8 cellular contexts compared by ENCODE assay signal in the genomic region with DNA sequence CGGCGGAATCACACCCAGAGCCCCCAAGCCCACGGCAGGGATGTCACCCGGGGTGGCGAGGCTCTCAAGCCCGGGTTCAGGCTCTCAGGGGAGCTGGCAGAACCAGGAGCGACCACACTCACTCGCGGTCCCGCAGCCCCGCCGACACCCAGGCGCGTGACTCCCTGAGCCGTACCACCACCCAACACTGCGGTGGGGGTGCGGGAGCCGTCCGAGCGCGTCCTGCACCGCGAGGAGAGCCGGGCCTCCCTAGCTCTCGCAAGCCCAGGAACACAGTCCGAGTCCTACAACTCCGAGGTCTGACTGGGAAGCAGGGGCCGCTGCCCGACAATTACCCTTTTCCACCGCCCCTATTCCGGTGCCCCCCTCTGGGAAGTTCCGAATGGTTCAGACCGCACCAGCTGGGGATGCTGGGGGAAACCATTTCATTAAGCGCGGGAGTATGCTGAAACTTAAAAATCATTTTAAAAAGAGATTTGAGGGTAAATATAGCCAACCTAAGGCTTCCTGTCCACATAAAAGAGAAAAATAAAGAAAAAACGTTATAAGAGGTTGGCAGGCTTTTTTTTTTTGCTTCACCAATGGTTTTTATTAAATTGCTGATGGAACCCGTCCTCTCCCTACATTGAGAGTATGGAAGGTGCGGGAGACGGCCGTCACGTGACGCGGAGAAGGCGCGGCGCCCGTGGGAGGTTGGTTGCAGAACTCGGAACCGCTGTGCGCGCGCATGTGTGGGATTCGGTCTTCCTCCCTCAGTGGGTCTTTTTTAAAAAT. TPM values are rescaled to one million over a fixed set of nuclear protein-coding genes. Genes with fewer than 3 reads are reported as not detected.
DNase-seq lines count a peak whose midpoint lies in the region; ATAC-seq and TF ChIP-seq lines count a peak whose summit lies in the region.

A gene with protein sequence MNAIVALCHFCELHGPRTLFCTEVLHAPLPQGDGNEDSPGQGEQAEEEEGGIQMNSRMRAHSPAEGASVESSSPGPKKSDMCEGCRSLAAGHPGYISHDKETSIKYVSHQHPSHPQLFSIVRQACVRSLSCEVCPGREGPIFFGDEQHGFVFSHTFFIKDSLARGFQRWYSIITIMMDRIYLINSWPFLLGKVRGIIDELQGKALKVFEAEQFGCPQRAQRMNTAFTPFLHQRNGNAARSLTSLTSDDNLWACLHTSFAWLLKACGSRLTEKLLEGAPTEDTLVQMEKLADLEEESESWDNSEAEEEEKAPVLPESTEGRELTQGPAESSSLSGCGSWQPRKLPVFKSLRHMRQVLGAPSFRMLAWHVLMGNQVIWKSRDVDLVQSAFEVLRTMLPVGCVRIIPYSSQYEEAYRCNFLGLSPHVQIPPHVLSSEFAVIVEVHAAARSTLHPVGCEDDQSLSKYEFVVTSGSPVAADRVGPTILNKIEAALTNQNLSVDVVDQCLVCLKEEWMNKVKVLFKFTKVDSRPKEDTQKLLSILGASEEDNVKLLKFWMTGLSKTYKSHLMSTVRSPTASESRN (minus strand): TSS at position 143 of the 774 bp plus-strand sequence. CDS start 9,031 bp downstream, outside the sequence.

- H3K4me1 Mint-ChIP-seq in chondrocyte (ENCODE audit: low read depth) = peaks cover 33% of the 10 kb centered on the region

- no peaks in the 10 kb centered on the region for H3K9me3 Mint-ChIP-seq in chondrocyte (ENCODE audit: low read depth)

- no peaks in the 10 kb centered on the region for H3K27me3 ChIP-seq in kidney epithelial cell (ENCODE audit: control insufficient read depth, insufficient read depth, low read length)

- peak within 1 kb of the TSS; percentile 99 for H3K4me3 Mint-ChIP-seq in chondrocyte (ENCODE audit: unreplicated experiment)

- no peaks in the 10 kb centered on the region for H3K27me3 Mint-ChIP-seq in chondrocyte (ENCODE audit: low read depth)

- DNase-seq in AML-193 (lab: John Stamatoyannopoulos, UW) = peak; percentile 27 to 54
- DNase-seq in NCI-H460 (ENCODE audit: extremely low read depth, low read depth) = peak; percentile 73
- DNase-seq in activated CD4-positive, alpha-beta T cell treated with anti-CD3 and anti-CD28 coated beads for 24 hours (ENCODE audit: low read depth in 2 of 2) = peak; percentile 86 to 87
- DNase-seq in chondrocyte (ENCODE audit: low spot score) = peak; percentile 95
- DNase-seq in kidney epithelial cell (ENCODE audit: low read depth) = no peak
- DNase-seq in stimulated activated CD4-positive, alpha-beta T cell treated with anti-CD3 and anti-CD28 coated beads, Interleukin-15, amount 100 ng/mL, for 24 hours = peak; percentile 94

- ATAC-seq in GM19043 (IDR thresholded peaks at IDR 0.05; ENCODE audit: low read depth, unreplicated experiment) (peak; percentile 56), HG03354 (IDR thresholded peaks at IDR 0.05; ENCODE audit: poor library complexity, severe bottlenecking, unreplicated experiment) (peak; percentile 78)

- TF ChIP-seq CTCF in chondrocyte (IDR thresholded peaks at IDR 0.05) (no peak), kidney epithelial cell (IDR thresholded peaks at IDR 0.05; ENCODE audit: insufficient read depth, low read length, poor library complexity, severe bottlenecking) (no peak)

- H3K36me3 Mint-ChIP-seq in chondrocyte (ENCODE audit: low read depth) = peaks cover 1% of the 10 kb centered on the region

- H3K4me3 ChIP-seq in kidney epithelial cell (ENCODE audit: low read depth, low read length) = peak within 1 kb of the TSS; percentile 91

- no peaks in the 10 kb centered on the region for H3K36me3 ChIP-seq in kidney epithelial cell (ENCODE audit: control insufficient read depth, insufficient read depth, low read length)

- peak within 1 kb of the TSS; percentile 99 for H3K27ac Mint-ChIP-seq in chondrocyte (ENCODE audit: unreplicated experiment)

RNA-seq across cellular contexts. Expression of the gene that starts here (rescaled TPM):
- total RNA-seq in NCI-H460 (2014; rRNA removed; shearing (Covaris generic)) = 24.2 and 27.1 TPM in 2 replicates
- 19.7 and 29.7 TPM in 2 replicates for polyA plus RNA-seq in NCI-H460 (2014; cell fraction: nucleus; rRNA removed)
- total RNA-seq in chondrocyte (59.0 to 73.1 TPM (median 71.2 TPM) in 3 replicates), kidney epithelial cell (57.6 and 61.0 TPM in 2 replicates)
